17 cellular contexts compared by ENCODE assay signal in genomic region chr18:39425172-39425571, GRCh38.
A peak's percentile ranks its signal among the peaks of the same experiment; 100 is the strongest.
DNase-seq lines count a peak whose midpoint lies in the region; ATAC-seq and TF ChIP-seq lines count a peak whose summit lies in the region.
"Had no signal": no experiment of that assay in that cellular context is flagged by ENCODE, and none has a peak within 500 bp of the region (broad histone marks: within the 10 kb centered on the region; RNA-seq: fewer than 3 reads in every experiment).

No MANE protein-coding gene starts in this region.

- peaks cover 2 to 19% (median 6%) of the 10 kb centered on the region in 3 experiments; a peak in 5 of 7 replicates for H3K36me3 Mint-ChIP-seq in H9 (ENCODE audit: insufficient read depth in 1 of 3, low read depth in 3 of 3)
- H3K36me3 Mint-ChIP-seq: CD4-positive, CD25-positive, alpha-beta regulatory T cell; CD8-positive, alpha-beta memory T cell had no signal

- H2BK15ac ChIP-seq in H9 (ENCODE audit: low read depth, low read length) (no peak overlapping the region), IMR-90 (ENCODE audit: low read depth, low read length) (no peak overlapping the region), neuronal stem cell (ENCODE audit: low read length) (no peak overlapping the region)

- H4K91ac ChIP-seq in H9 (ENCODE audit: insufficient read length, low read depth, low read length): no peak overlapping the region
- H4K91ac ChIP-seq in IMR-90 (ENCODE audit: insufficient read depth, low read depth, low read length): no peak overlapping the region
- no peak overlapping the region for H4K91ac ChIP-seq in neuronal stem cell (ENCODE audit: low read depth, low read length, poor library complexity)

- H2AK5ac ChIP-seq in H9 (ENCODE audit: insufficient read length, low read length) (no peak overlapping the region), IMR-90 (ENCODE audit: low read depth, low read length) (no peak overlapping the region), neuronal stem cell (ENCODE audit: low read depth, low read length) (no peak overlapping the region)

- CTCF ChIA-PET in IMR-90 (lab: Yijun Ruan, JAX): no interaction called here

- TF ChIP-seq POLR2A in IMR-90 (IDR thresholded peaks at IDR 0.05; ENCODE audit: low read depth, low read length) (no peak), right lobe of liver (IDR thresholded peaks at IDR 0.05) (no peak), gastrocnemius medialis (IDR thresholded peaks at IDR 0.05) (no peak)

- H2BK12ac ChIP-seq in H9 (ENCODE audit: insufficient read length, low read depth, low read length) (no peak overlapping the region), neuronal stem cell (ENCODE audit: low read length) (no peak overlapping the region)

- no peaks in the 10 kb centered on the region for H3K36me3 ChIP-seq in IMR-90 (ENCODE audit: control insufficient read depth, insufficient read depth, low read length)
- H3K36me3 ChIP-seq in neuronal stem cell (replicated peaks in 1 of 2; ENCODE audit: control insufficient read depth in 2 of 2, insufficient read depth in 2 of 2, low read length in 2 of 2): no peaks in the 10 kb centered on the region
- no peaks in the 10 kb centered on the region for H3K36me3 ChIP-seq in right lobe of liver
- H3K36me3 ChIP-seq in gastrocnemius medialis: no peaks in the 10 kb centered on the region
- H3K36me3 ChIP-seq: BE2C had no signal

- H4K5ac ChIP-seq in H9 (ENCODE audit: insufficient read length, low read depth, low read length) (no peak overlapping the region), IMR-90 (ENCODE audit: low read depth, low read length) (no peak overlapping the region)

- H3K4me2 ChIP-seq in H9 (ENCODE audit: insufficient read depth, insufficient read length, low read length) (no peak overlapping the region), IMR-90 (ENCODE audit: low read depth, low read length) (no peak overlapping the region), neuronal stem cell (ENCODE audit: insufficient read depth, low read length, poor library complexity, severe bottlenecking) (no peak overlapping the region)

- H3K9me3 ChIP-seq in H9 (ENCODE audit: control insufficient read depth, low read depth, low read length): no peaks in the 10 kb centered on the region
- no peaks in the 10 kb centered on the region; the same call in 1 of the 2 replicates for H3K9me3 ChIP-seq in IMR-90 (ENCODE audit: control insufficient read depth, insufficient read depth, low read length)
- no peaks in the 10 kb centered on the region for H3K9me3 ChIP-seq in neuronal stem cell (replicated peaks in 1 of 2; ENCODE audit: control insufficient read depth in 2 of 2, insufficient read depth in 1 of 2, low read depth in 1 of 2, low read length in 2 of 2)
- no peaks in the 10 kb centered on the region for H3K9me3 ChIP-seq in right lobe of liver
- no peaks in the 10 kb centered on the region for H3K9me3 ChIP-seq in gastrocnemius medialis
- H3K9me3 ChIP-seq: BE2C had no signal

- DNase-seq in H9: no peak
- DNase-seq in IMR-90: no peak
- DNase-seq in foreskin keratinocyte: no peak
- no peak for DNase-seq in neuronal stem cell (ENCODE audit: low spot score)
- DNase-seq in right lobe of liver: no peak
- DNase-seq in gastrocnemius medialis: no peak
- DNase-seq: ACHN; BE2C; C1 segment of cervical spinal cord; CD4-positive, CD25-positive, alpha-beta regulatory T cell; CD8-positive, alpha-beta memory T cell; COR-L47; DMS153; DMS79; GDM1; GM23248; HCEC 1CT had no signal

- H3K18ac ChIP-seq in H9 (ENCODE audit: insufficient read length, low read depth, low read length): no peak overlapping the region
- no peak overlapping the region for H3K18ac ChIP-seq in IMR-90 (ENCODE audit: low read depth, low read length)
- H3K18ac ChIP-seq in neuronal stem cell (ENCODE audit: low read length): no peak overlapping the region

- H3K9ac ChIP-seq in H9 (ENCODE audit: extremely low read depth, insufficient read length, low read length) (no peak overlapping the region), IMR-90 (ENCODE audit: low read depth, low read length) (no peak overlapping the region), neuronal stem cell (ENCODE audit: low read depth, low read length, poor library complexity) (no peak overlapping the region)
- H3K9ac ChIP-seq: GM23248 had no signal

- ATAC-seq in IMR-90 (ENCODE audit: low read depth): no peak
- ATAC-seq in foreskin keratinocyte: peak; percentile 47
- no peak for ATAC-seq in right lobe of liver
- ATAC-seq in gastrocnemius medialis: no peak

- no peak overlapping the region for H2AK9ac ChIP-seq in IMR-90 (replicated peaks; ENCODE audit: low read depth, low read length, poor library complexity)

- H3K56ac ChIP-seq in H9 (ENCODE audit: insufficient read length, low read depth, low read length): no peak overlapping the region
- no peak overlapping the region for H3K56ac ChIP-seq in IMR-90 (ENCODE audit: extremely low read depth, insufficient read depth, low read length)

- no peaks in the 10 kb centered on the region for H3K23me2 ChIP-seq in H9 (ENCODE audit: insufficient read length, low read depth, low read length, poor library complexity, severe bottlenecking)

- H2BK5ac ChIP-seq in H9 (ENCODE audit: insufficient read length, low read length) (no peak overlapping the region), IMR-90 (ENCODE audit: low read depth, low read length, poor library complexity, severe bottlenecking) (no peak overlapping the region), neuronal stem cell (ENCODE audit: low read length) (no peak overlapping the region)

- H3T11ph ChIP-seq in H9 (ENCODE audit: low read length): no peak overlapping the region

- H3K14ac ChIP-seq in H9 (ENCODE audit: insufficient read depth, low read length) (no peak overlapping the region), IMR-90 (replicated peaks; ENCODE audit: low read depth, low read length) (no peak overlapping the region), neuronal stem cell (ENCODE audit: low read length) (no peak overlapping the region)

- no CpG with 5 or more reads among the region's 4 CpGs for WGBS in H9 (ENCODE audit: extremely low coverage, insufficient read length, low lambda C conversion rate)
- WGBS in IMR-90 (ENCODE audit: extremely low coverage in 2 of 2, insufficient read length in 1 of 2), 2 experiments: no CpG with 5 or more reads among the region's 4 CpGs
- no CpG with 5 or more reads among the region's 4 CpGs for WGBS in neuronal stem cell (ENCODE audit: extremely low coverage in 2 of 2, insufficient read length in 2 of 2, insufficient replicate concordance in 1 of 2), 2 donors
- WGBS in right lobe of liver (ENCODE audit: insufficient coverage, low coverage, low lambda C conversion rate, missing lambda C conversion rate): no CpG with 5 or more reads among the region's 4 CpGs

- H3K27ac Mint-ChIP-seq in H9: peak overlapping the region in 2 of 3 experiments; percentile 13 to 59; a peak in 3 of 7 replicates
- H3K27ac Mint-ChIP-seq: CD4-positive, CD25-positive, alpha-beta regulatory T cell; CD8-positive, alpha-beta memory T cell had no signal

- no peaks in the 10 kb centered on the region for H3K27me3 Mint-ChIP-seq in H9 (ENCODE audit: low read depth)
- H3K27me3 Mint-ChIP-seq: CD4-positive, CD25-positive, alpha-beta regulatory T cell; CD8-positive, alpha-beta memory T cell had no signal

- H2AFZ ChIP-seq in H9 (ENCODE audit: low read length) (no peak overlapping the region), IMR-90 (replicated peaks; ENCODE audit: low read length, poor library complexity) (peak overlapping the region; percentile 43), neuronal stem cell (ENCODE audit: low read length) (peak overlapping the region; percentile 23)
- H2AFZ ChIP-seq: GM23248 had no signal

- H3K9me3 Mint-ChIP-seq in H9: peaks cover 12 to 13% of the 10 kb centered on the region in 2 experiments; a peak in 3 of 5 replicates

- no peaks in the 10 kb centered on the region for H3K4me1 ChIP-seq in H9 (ENCODE audit: insufficient read depth, low read length)
- no peaks in the 10 kb centered on the region for H3K4me1 ChIP-seq in IMR-90 (ENCODE audit: control insufficient read depth, insufficient read depth, low read length)
- no peaks in the 10 kb centered on the region for H3K4me1 ChIP-seq in foreskin keratinocyte
- peaks cover 0 to 5% of the 10 kb centered on the region in 2 donors for H3K4me1 ChIP-seq in neuronal stem cell (ENCODE audit: control insufficient read depth in 2 of 2, insufficient read depth in 1 of 2, low read depth in 1 of 2, low read length in 2 of 2)
- H3K4me1 ChIP-seq in right lobe of liver: no peaks in the 10 kb centered on the region
- H3K4me1 ChIP-seq in gastrocnemius medialis: no peaks in the 10 kb centered on the region
- H3K4me1 ChIP-seq: BE2C had no signal

- H3K9me1 ChIP-seq in IMR-90 (ENCODE audit: insufficient read depth, low read length): no peaks in the 10 kb centered on the region

- intact Hi-C loops in IMR-90 (cut with micrococcal nuclease) (no loop called here), right lobe of liver (cut with DNase I) (no loop called here), gastrocnemius medialis (cut with DNase I; ENCODE audit: low total_unique reads) (no loop called here)

- no peak overlapping the region for H3K4me3 Mint-ChIP-seq in H9
- H3K4me3 Mint-ChIP-seq: CD4-positive, CD25-positive, alpha-beta regulatory T cell; CD8-positive, alpha-beta memory T cell had no signal

- no peaks in the 10 kb centered on the region for H3K79me2 ChIP-seq in H9 (ENCODE audit: insufficient read depth, low read length)

- H3K27me3 ChIP-seq in H9 (ENCODE audit: insufficient read depth, low read length): no peaks in the 10 kb centered on the region
- H3K27me3 ChIP-seq in IMR-90 (ENCODE audit: control insufficient read depth, insufficient read depth, low read length): no peaks in the 10 kb centered on the region
- H3K27me3 ChIP-seq in foreskin keratinocyte: no peaks in the 10 kb centered on the region
- no peaks in the 10 kb centered on the region for H3K27me3 ChIP-seq in neuronal stem cell (ENCODE audit: control insufficient read depth in 3 of 3, insufficient read depth in 3 of 3, low read depth in 1 of 3, low read length in 3 of 3)
- H3K27me3 ChIP-seq in right lobe of liver: no peaks in the 10 kb centered on the region
- no peaks in the 10 kb centered on the region for H3K27me3 ChIP-seq in gastrocnemius medialis
- H3K27me3 ChIP-seq: BE2C had no signal

- H2BK120ac ChIP-seq in H9 (ENCODE audit: low read depth, low read length, poor library complexity, severe bottlenecking) (no peak overlapping the region), IMR-90 (ENCODE audit: low read depth, low read length) (no peak overlapping the region), neuronal stem cell (ENCODE audit: low read depth, low read length) (no peak overlapping the region)

- H4K8ac ChIP-seq in H9 (replicated peaks; ENCODE audit: insufficient read length, low read depth, low read length) (no peak overlapping the region), IMR-90 (ENCODE audit: low read depth in 2 of 2, low read length in 2 of 2) (no peak overlapping the region), neuronal stem cell (ENCODE audit: low read depth, low read length) (no peak overlapping the region)

- H3K23ac ChIP-seq in H9 (ENCODE audit: insufficient read length, low read depth, low read length) (no peak overlapping the region), IMR-90 (ENCODE audit: low read depth, low read length) (no peak overlapping the region), neuronal stem cell (ENCODE audit: low read depth, low read length, poor library complexity) (no peak overlapping the region)

- H3K4me3 ChIP-seq in IMR-90 (ENCODE audit: insufficient read depth, low read depth, low read length) (no peak overlapping the region), neuronal stem cell (ENCODE audit: low read length in 2 of 2) (peak overlapping the region in 1 of 2 donors; percentile 4), right lobe of liver (no peak overlapping the region), gastrocnemius medialis (no peak overlapping the region)
- H3K4me3 ChIP-seq: GM23248 had no signal

- dilution Hi-C loops in IMR-90 (cut with HindIII; ENCODE audit: low sequenced_read_pairs, unreplicated experiment): no loop called here

- TF ChIP-seq CTCF in H9 (conservative IDR thresholded peaks at IDR 0.05) (no peak), IMR-90 (conservative IDR thresholded peaks at IDR 0.05; ENCODE audit: low read depth, low read length) (no peak), foreskin keratinocyte (conservative IDR thresholded peaks at IDR 0.05) (no peak), right lobe of liver (IDR thresholded peaks at IDR 0.05) (no peak), gastrocnemius medialis (IDR thresholded peaks at IDR 0.05 in 4 of 5, conservative IDR thresholded peaks at IDR 0.05 in 1 of 5) (no peak)

- H3K79me1 ChIP-seq in H9 (ENCODE audit: insufficient read depth, low read depth, low read length, poor library complexity, severe bottlenecking): no peaks in the 10 kb centered on the region
- H3K79me1 ChIP-seq in IMR-90 (ENCODE audit: low read depth in 1 of 2, low read length in 2 of 2): no peaks in the 10 kb centered on the region
- H3K79me1 ChIP-seq in neuronal stem cell (ENCODE audit: low read depth, low read length): no peaks in the 10 kb centered on the region

- no peak overlapping the region for H2BK20ac ChIP-seq in H9 (ENCODE audit: low read depth, low read length, poor library complexity, severe bottlenecking)
- H2BK20ac ChIP-seq in IMR-90 (ENCODE audit: low read depth, low read length): no peak overlapping the region

- in situ Hi-C loops in IMR-90 (cut with MboI; ENCODE audit: low sequenced_read_pairs) (no loop called here), gastrocnemius medialis (cut with MboI; ENCODE audit: low sequenced_read_pairs in 4 of 4) (no loop called here)

- TF ChIP-seq RAD21 in IMR-90 (IDR thresholded peaks at IDR 0.05; ENCODE audit: low read length): no peak

- no TSS peak for BruUV-seq in IMR-90 (replicated peaks; lab: Mats Ljungman, UMichigan)

- H4K20me1 ChIP-seq in H9 (ENCODE audit: control insufficient read depth, insufficient read depth, insufficient read length): no peaks in the 10 kb centered on the region
- no peaks in the 10 kb centered on the region for H4K20me1 ChIP-seq in IMR-90 (ENCODE audit: insufficient read depth, low read length)

- POLR2A ChIA-PET in IMR-90 (lab: Charles Lee; ENCODE audit: unreplicated experiment): no interaction called here

- H3K27ac ChIP-seq in H9 (ENCODE audit: insufficient read length, low read depth, low read length) (no peak overlapping the region), IMR-90 (ENCODE audit: insufficient read depth, low read length) (no peak overlapping the region), foreskin keratinocyte (no peak overlapping the region), neuronal stem cell (replicated peaks; ENCODE audit: low read length) (no peak overlapping the region), right lobe of liver (no peak overlapping the region), gastrocnemius medialis (no peak overlapping the region)
- H3K27ac ChIP-seq: GM23248 had no signal

- H3K4ac ChIP-seq in H9 (ENCODE audit: low read depth, low read length): no peak overlapping the region
- no peak overlapping the region for H3K4ac ChIP-seq in IMR-90 (ENCODE audit: low read depth, low read length)
- no peak overlapping the region for H3K4ac ChIP-seq in neuronal stem cell (ENCODE audit: low read length)

- H3K4me1 Mint-ChIP-seq in H9: peaks cover 10 to 15% of the 10 kb centered on the region in 2 experiments; a peak in 3 of 4 replicates
- H3K4me1 Mint-ChIP-seq: CD4-positive, CD25-positive, alpha-beta regulatory T cell; CD8-positive, alpha-beta memory T cell had no signal
